ENCODE assay signal across 9 cellular contexts in the genomic region with DNA sequence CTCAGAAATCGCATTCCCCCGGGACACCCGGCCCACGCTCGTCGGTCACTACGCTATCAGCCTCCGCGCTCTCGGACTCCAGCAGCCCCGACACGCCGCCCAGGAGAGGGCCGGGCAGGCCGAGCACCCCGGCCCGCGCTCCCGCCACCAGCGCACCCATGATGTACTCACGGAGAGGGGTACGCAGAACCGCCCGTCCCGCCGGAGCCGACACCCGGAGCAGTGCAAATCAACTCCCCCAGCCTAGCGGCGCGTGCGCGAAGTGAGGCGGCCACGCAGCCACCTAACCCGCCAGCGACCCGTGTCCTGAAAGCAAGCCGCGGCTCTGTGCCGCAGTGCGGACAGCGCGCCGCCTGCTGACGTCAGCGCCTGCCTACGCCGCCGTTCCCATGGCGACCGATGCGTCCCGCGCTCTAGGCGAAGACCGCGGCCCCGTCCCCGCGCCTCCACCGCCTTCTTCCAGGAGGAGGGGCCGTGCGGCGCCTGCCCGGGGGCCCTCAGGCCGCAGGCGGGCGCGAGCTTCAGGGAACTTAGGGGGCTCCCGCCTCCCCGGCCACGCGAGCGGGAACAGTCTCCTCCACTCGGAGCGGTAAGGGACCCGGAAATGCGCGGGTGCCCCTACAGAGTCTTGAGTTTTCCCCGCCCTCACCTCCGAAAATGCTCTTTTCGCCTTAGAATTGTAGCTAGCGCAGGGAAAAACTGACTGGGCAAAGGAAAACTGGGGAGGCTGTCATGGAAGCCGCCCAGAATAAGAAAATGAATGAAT. TPM values are rescaled to one million over a fixed set of nuclear protein-coding genes. Genes with fewer than 3 reads are reported as not detected.
DNase-seq lines count a peak whose midpoint lies in the region; ATAC-seq, FAIRE-seq and TF ChIP-seq lines count a peak whose summit lies in the region.
"Had no signal": no experiment of that assay in that cellular context is flagged by ENCODE, and none has a peak within 500 bp of the region (broad histone marks: within the 10 kb centered on the region; RNA-seq: fewer than 3 reads in every experiment).

AHI1 (minus strand) TSS at position 329 of the 766 bp plus-strand sequence. CDS start 5,503 bp downstream, outside the sequence.

- H4K20me1 ChIP-seq in keratinocyte (ENCODE audit: control insufficient read depth, extremely low read depth, insufficient read depth, low read length): no peaks in the 10 kb centered on the region

- H3K4me1 Mint-ChIP-seq in central memory CD8-positive, alpha-beta T cell: peaks cover 6% of the 10 kb centered on the region

- H3K27me3 ChIP-seq in keratinocyte (ENCODE audit: control insufficient read depth, extremely low read depth, insufficient read depth, low read length): no peaks in the 10 kb centered on the region

- H3K4me3 ChIP-seq in keratinocyte (ENCODE audit: control insufficient read depth in 2 of 3, extremely low read depth in 1 of 3, insufficient read depth in 2 of 3, low read depth in 1 of 3, low read length in 3 of 3): peak within 1 kb of the TSS; percentile 85 to 94 (median 87)

- H3K27me3 Mint-ChIP-seq in central memory CD8-positive, alpha-beta T cell: no peaks in the 10 kb centered on the region

- H3K9me3 Mint-ChIP-seq in central memory CD8-positive, alpha-beta T cell: no peaks in the 10 kb centered on the region

- peak within 1 kb of the TSS; percentile 92 for H3K4me2 ChIP-seq in keratinocyte (ENCODE audit: control insufficient read depth, extremely low read depth, insufficient read depth, low read depth, low read length)

- in situ Hi-C loops in GM18951 (cut with MboI; ENCODE audit: low sequenced_read_pairs, unreplicated experiment): no loop called here

- peak within 1 kb of the TSS; percentile 98 for H2AFZ ChIP-seq in keratinocyte (ENCODE audit: control insufficient read depth, low read length)

- no peaks in the 10 kb centered on the region for H3K36me3 Mint-ChIP-seq in central memory CD8-positive, alpha-beta T cell (ENCODE audit: insufficient read depth)

- TF ChIP-seq POLR2A in GM18951 (IDR thresholded peaks at IDR 0.05; ENCODE audit: extremely low read depth, insufficient read depth, insufficient read length): peak; percentile 88

- H3K79me2 ChIP-seq in keratinocyte (ENCODE audit: control insufficient read depth, insufficient read depth, low read length): peaks cover 4% of the 10 kb centered on the region

- H3K27ac ChIP-seq in keratinocyte (ENCODE audit: control insufficient read depth, insufficient read depth, low read length): peak within 1 kb of the TSS; percentile 96

- DNase-seq in AG20443 (ENCODE audit: low spot score) (peak; percentile 96), NCI-H345 (lab: John Stamatoyannopoulos, UW) (peak; percentile 92), keratinocyte (ENCODE audit: low read depth, low spot score) (peak; percentile 26)
- DNase-seq in activated CD4-positive, CD25-positive, alpha-beta regulatory T cell (lab: John Stamatoyannopoulos, UW): peak; percentile 69 to 80 (median 77)
- peak; percentile 80 to 84 for DNase-seq in central memory CD8-positive, alpha-beta T cell (ENCODE audit: low spot score in 2 of 2)
- DNase-seq in stimulated activated CD4-positive, alpha-beta T cell treated with anti-CD3 and anti-CD28 coated beads, Interleukin-15, amount 100 ng/mL, for 1 hour (ENCODE audit: low read depth in 1 of 2, low spot score in 1 of 2): peak; percentile 75 to 86

- no peak for TF ChIP-seq CTCF in keratinocyte (optimal IDR thresholded peaks at IDR 0.05 in 1 of 3, IDR thresholded peaks at IDR 0.05 in 1 of 3, conservative IDR thresholded peaks at IDR 0.05 in 1 of 3; ENCODE audit: extremely low read depth in 1 of 3, insufficient read depth in 2 of 3, low read length in 3 of 3)

- H3K9me1 ChIP-seq in keratinocyte (ENCODE audit: control insufficient read depth, extremely low read depth, insufficient read depth, low read length): no peaks in the 10 kb centered on the region

- H3K9me3 ChIP-seq in keratinocyte (ENCODE audit: control insufficient read depth, low read depth, low read length): no peaks in the 10 kb centered on the region

- peak within 1 kb of the TSS; percentile 94 for H3K9ac ChIP-seq in keratinocyte (ENCODE audit: control insufficient read depth, extremely low read depth, insufficient read depth, low read length)

- peaks cover 11% of the 10 kb centered on the region for H3K4me1 ChIP-seq in keratinocyte (ENCODE audit: control insufficient read depth, extremely low read depth, insufficient read depth, low read length)

- H3K4me3 Mint-ChIP-seq in central memory CD8-positive, alpha-beta T cell: no peak within 1 kb of the TSS

- dilution Hi-C loops in keratinocyte (cut with MboI; ENCODE audit: extremely low pct_ligation_motif_present, low sequenced_read_pairs): no loop called here

- no peak within 1 kb of the TSS for H3K27ac Mint-ChIP-seq in central memory CD8-positive, alpha-beta T cell (ENCODE audit: low read depth)

- no peak for FAIRE-seq in keratinocyte (lab: Jason Lieb, UNC)
- FAIRE-seq: colon had no signal

- peak; percentile 96 for ATAC-seq in HG03159 (IDR thresholded peaks at IDR 0.05; ENCODE audit: unreplicated experiment)
- ATAC-seq in central memory CD8-positive, alpha-beta T cell (replicated peaks; ENCODE audit: extremely low read depth, poor library complexity, severe bottlenecking): peak; percentile 78

- no peaks in the 10 kb centered on the region for H3K36me3 ChIP-seq in keratinocyte (ENCODE audit: control insufficient read depth in 2 of 2, extremely low read depth in 1 of 2, insufficient read depth in 2 of 2, low read length in 2 of 2)

RNA-seq across cellular contexts. Expression of gene AHI1, which starts in this region (rescaled TPM):
- 4.1 to 7.0 TPM (median 5.1 TPM) in 3 replicates for polyA plus RNA-seq in keratinocyte
- 33.9 TPM for polyA plus RNA-seq in keratinocyte (2011; ENCODE audit: low read depth)
- 2.7 and 4.5 TPM in 2 replicates for polyA plus RNA-seq in keratinocyte (2011; cell fraction: cytosol; rRNA removed)
- 6.9 and 11.6 TPM in 2 replicates for polyA plus RNA-seq in keratinocyte (2011; cell fraction: nucleus; rRNA removed)
- polyA plus RNA-seq in keratinocyte (2012; ENCODE audit: low replicate concordance): 3.1 and 8.9 TPM in 2 replicates
- 1.1 to 14.9 TPM (median 5.9 TPM) in 3 replicates for polyA minus RNA-seq in keratinocyte
- polyA minus RNA-seq in keratinocyte (2011; cell fraction: cytosol; rRNA and poly(A)+ RNA removed): 5.2 TPM
- 13.2 and 22.0 TPM in 2 replicates for polyA minus RNA-seq in keratinocyte (2011; cell fraction: nucleus; rRNA and poly(A)+ RNA removed)

Comparison
In these comparisons a context has a peak if more than half of its experiments do, and no peak if none do; other contexts are left out.
1. Peak in every context shown above with its lines: DNase-seq, ATAC-seq, H3K4me3 ChIP-seq and H3K27ac ChIP-seq.
2. DNase-seq: peak in every context shown above with its lines; median percentile 96 in AG20443; 92 in NCI-H345; 82 in central memory CD8-positive, alpha-beta T cell; 80 in stimulated activated CD4-positive, alpha-beta T cell treated with anti-CD3 and anti-CD28 coated beads, Interleukin-15, amount 100 ng/mL, for 1 hour; 77 in activated CD4-positive, CD25-positive, alpha-beta regulatory T cell; 26 in keratinocyte.